In the genomic region with DNA sequence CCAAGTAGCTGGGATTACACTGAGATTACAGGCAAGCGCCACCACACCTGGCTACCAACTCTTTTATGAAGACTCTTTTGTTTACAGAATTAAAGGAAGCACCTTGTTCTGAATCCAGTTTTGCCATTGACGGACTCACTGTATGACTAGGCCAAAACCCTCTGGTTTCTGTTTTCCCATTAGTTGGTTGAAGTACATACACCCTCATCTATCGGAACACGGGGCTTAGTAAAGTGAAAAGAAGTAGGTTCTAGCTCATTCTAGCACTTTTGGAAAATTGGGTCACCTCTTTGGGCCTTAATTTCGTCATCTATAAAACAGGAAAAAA, we compare ENCODE assay signal across 8 cellular contexts.
DNase-seq lines count a peak whose midpoint lies in the region; ATAC-seq and TF ChIP-seq lines count a peak whose summit lies in the region.

No MANE protein-coding gene starts in this region.

- peaks cover 26% of the 10 kb centered on the region for H3K36me3 Mint-ChIP-seq in MCF 10A (ENCODE audit: insufficient read depth, unreplicated experiment)

- BruUV-seq in A673 (replicated peaks; lab: Mats Ljungman, UMichigan) (TSS peak; percentile 100), MCF 10A (replicated peaks; lab: Mats Ljungman, UMichigan) (TSS peak; percentile 99)

- H3K4me3 Mint-ChIP-seq in MCF 10A (ENCODE audit: unreplicated experiment): peak overlapping the region; percentile 76

- peak; percentile 4 for ATAC-seq in HG03097 (IDR thresholded peaks at IDR 0.05; ENCODE audit: low FRiP score, unreplicated experiment)
- no peak for ATAC-seq in GM19463 (IDR thresholded peaks at IDR 0.05; ENCODE audit: unreplicated experiment)
- ATAC-seq in HG03159 (IDR thresholded peaks at IDR 0.05; ENCODE audit: unreplicated experiment): no peak

- CTCF ChIA-PET in A673 (lab: Charles Lee): no interaction called here
- CTCF ChIA-PET in MCF 10A (lab: Yijun Ruan, JAX): interaction anchor here (0.6 to 1.2 kb wide), 9 partner anchors 14 to 195 kb away, joined by 3 to 6 read pairs (median 4); no protein-coding TSS in a partner anchor

- H3K36me3 ChIP-seq in A673 (ENCODE audit: insufficient read depth, low read length, poor library complexity, severe bottlenecking): peaks cover 12% of the 10 kb centered on the region

- peaks cover 15% of the 10 kb centered on the region for H3K4me1 Mint-ChIP-seq in MCF 10A (ENCODE audit: insufficient read depth, unreplicated experiment)

- intact Hi-C loops in A673 (cut with micrococcal nuclease; ENCODE audit: unreplicated experiment): no loop called here
- intact Hi-C loops in MCF 10A (cut with micrococcal nuclease): no loop called here

- no peaks in the 10 kb centered on the region for H3K27me3 ChIP-seq in A673 (replicated peaks; ENCODE audit: insufficient read depth, low read depth, low read length, poor library complexity)
- H3K27me3 ChIP-seq in mononuclear cell (ENCODE audit: insufficient read depth, low read length): no peaks in the 10 kb centered on the region

- DNase-seq in A673 (ENCODE audit: low spot score) (no peak), MCF 10A (ENCODE audit: unreplicated experiment) (no peak), NCI-H2107 (lab: John Stamatoyannopoulos, UW) (no peak), HuH-7 (ENCODE audit: low spot score) (no peak)

- H3K4me3 ChIP-seq in A673 (ENCODE audit: low read depth, low read length, poor library complexity, severe bottlenecking) (peak overlapping the region; percentile 89), mononuclear cell (ENCODE audit: low read length) (peak overlapping the region; percentile 96)

- H3K9me3 ChIP-seq in A673 (ENCODE audit: low read depth, low read length, poor library complexity, severe bottlenecking) (no peaks in the 10 kb centered on the region), mononuclear cell (ENCODE audit: low read depth, low read length) (no peaks in the 10 kb centered on the region)

- no peaks in the 10 kb centered on the region for H3K9me3 Mint-ChIP-seq in MCF 10A (ENCODE audit: unreplicated experiment)

- TF ChIP-seq CTCF in A673 (conservative IDR thresholded peaks at IDR 0.05; ENCODE audit: low read depth, low read length) (no peak), MCF 10A (IDR thresholded peaks at IDR 0.05; ENCODE audit: unreplicated experiment) (no peak)

- peaks cover 11% of the 10 kb centered on the region for H3K27me3 Mint-ChIP-seq in MCF 10A (ENCODE audit: insufficient read depth, unreplicated experiment)

- peak overlapping the region; percentile 95 for H3K27ac ChIP-seq in A673 (ENCODE audit: low read depth, low read length, poor library complexity, severe bottlenecking)

- POLR2A ChIA-PET in A673 (lab: Charles Lee; ENCODE audit: low non-redundant PET): no interaction called here
- POLR2A ChIA-PET in MCF 10A (lab: Yijun Ruan, JAX): interaction anchor here (0.7 to 3.1 kb wide), 13 partner anchors 8 to 349 kb away, joined by 3 to 16 read pairs (median 4); a partner anchor contains a TSS

- H3K27ac Mint-ChIP-seq in MCF 10A (ENCODE audit: low read depth, unreplicated experiment): peak overlapping the region; percentile 82

- H3K4me1 ChIP-seq in A673 (ENCODE audit: insufficient read depth, low read length, poor library complexity, severe bottlenecking): peaks cover 4% of the 10 kb centered on the region
- peaks cover 10% of the 10 kb centered on the region for H3K4me1 ChIP-seq in mononuclear cell (ENCODE audit: insufficient read depth, low read length)
